Comparison of ENCODE assay signal across 29 cellular contexts in the genomic region with DNA sequence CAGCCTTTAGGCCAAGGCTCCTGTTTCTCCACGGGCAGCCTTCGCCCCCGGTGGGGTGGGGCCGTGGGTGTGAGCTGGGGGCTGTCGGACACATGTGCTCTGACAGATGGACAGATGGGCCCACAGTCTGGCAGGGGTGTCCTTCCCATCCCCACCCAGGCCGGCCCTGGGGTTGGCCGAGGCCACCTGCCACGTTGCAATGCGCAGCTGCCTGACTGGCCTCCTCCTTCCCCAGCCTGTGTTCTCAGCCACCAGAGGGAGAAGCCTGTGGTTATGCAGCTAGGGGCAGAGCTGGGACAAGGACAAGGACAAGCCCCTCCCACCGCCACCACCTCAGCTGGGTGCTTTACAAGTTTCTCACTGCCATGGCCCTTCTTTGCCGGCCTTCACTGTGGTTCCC. TPM values are rescaled to one million over a fixed set of nuclear protein-coding genes. Genes with fewer than 3 reads are reported as not detected.
DNase-seq lines count a peak whose midpoint lies in the region; ATAC-seq, FAIRE-seq and TF ChIP-seq lines count a peak whose summit lies in the region.
"Had no signal": no experiment of that assay in that cellular context is flagged by ENCODE, and none has a peak within 500 bp of the region (broad histone marks: within the 10 kb centered on the region; RNA-seq: fewer than 3 reads in every experiment).

No MANE protein-coding gene starts in this region.

- H3K9me3 ChIP-seq in BLaER1 (no peaks in the 10 kb centered on the region), body of pancreas (no peaks in the 10 kb centered on the region)
- H3K9me3 ChIP-seq: BE2C, SK-N-SH, stomach had no signal

- H4K20me1 ChIP-seq in BLaER1: peaks cover 55% of the 10 kb centered on the region

- WGBS in body of pancreas, 2 donors: 29 to 31% methylated on average over 6 to 11 of the region's 11 CpGs

- H3K4me3 ChIP-seq in BLaER1 (peak overlapping the region; percentile 7; the same call in 1 of the 2 replicates), body of pancreas (no peak overlapping the region)
- H3K4me3 ChIP-seq: K562, smooth muscle cell, stomach had no signal

- peaks cover 54% of the 10 kb centered on the region for H3K4me1 Mint-ChIP-seq in osteocyte (ENCODE audit: unreplicated experiment)
- H3K4me1 Mint-ChIP-seq: activated CD4-positive, alpha-beta memory T cell treated with anti-CD3 and anti-CD28 coated beads, Interleukin-2, amount 10 ng/mL, durations not matched to agents 7 days and 5 days; activated naive CD4-positive, alpha-beta T cell treated with anti-CD3 and anti-CD28 coated beads, Interleukin-2, amount 10 ng/mL, durations not matched to agents 7 days and 5 days had no signal

- H3K4me2 ChIP-seq in BLaER1: peak overlapping the region; percentile 82
- H3K4me2 ChIP-seq: SK-N-SH, smooth muscle cell had no signal

- H3K36me3 ChIP-seq in BLaER1 (peaks cover 48% of the 10 kb centered on the region), body of pancreas (replicated peaks in 1 of 2; ENCODE audit: insufficient read depth in 1 of 2, low read depth in 2 of 2) (no peaks in the 10 kb centered on the region)
- H3K36me3 ChIP-seq: BE2C had no signal

- ATAC-seq in body of pancreas (peak; percentile 64), HG03045 (IDR thresholded peaks at IDR 0.05; ENCODE audit: unreplicated experiment) (no peak), GM21737 (IDR thresholded peaks at IDR 0.05; ENCODE audit: unreplicated experiment) (no peak)
- ATAC-seq: K562 had no signal

- H3K4me1 ChIP-seq in BLaER1: peaks cover 66% of the 10 kb centered on the region
- H3K4me1 ChIP-seq in body of pancreas: peaks cover 64% of the 10 kb centered on the region
- H3K4me1 ChIP-seq: BE2C had no signal

- TF ChIP-seq CTCF in body of pancreas (IDR thresholded peaks at IDR 0.05) (peak; percentile 28 to 86 (median 76)), osteocyte (IDR thresholded peaks at IDR 0.05) (no peak)

- H3K27me3 Mint-ChIP-seq in osteocyte (ENCODE audit: unreplicated experiment): no peaks in the 10 kb centered on the region
- H3K27me3 Mint-ChIP-seq: activated CD4-positive, alpha-beta memory T cell treated with anti-CD3 and anti-CD28 coated beads, Interleukin-2, amount 10 ng/mL, durations not matched to agents 7 days and 5 days; type B pancreatic cell had no signal

- H3K9me3 Mint-ChIP-seq in osteocyte (ENCODE audit: unreplicated experiment): no peaks in the 10 kb centered on the region
- H3K9me3 Mint-ChIP-seq: activated CD4-positive, alpha-beta memory T cell treated with anti-CD3 and anti-CD28 coated beads, Interleukin-2, amount 10 ng/mL, durations not matched to agents 7 days and 5 days; activated naive CD4-positive, alpha-beta T cell treated with anti-CD3 and anti-CD28 coated beads, Interleukin-2, amount 10 ng/mL, durations not matched to agents 7 days and 5 days; memory B cell; natural killer cell treated with Interleukin-12 subunit alpha and Interleukin-12 subunit beta and Interleukin-15 and Interleukin-18, amount 100 ng/mL, for 72 hours; T-helper 2 cell treated with Interferon-gamma antibody and Interleukin-4, amounts not matched to agents 5 μg/mL and 100 μg/mL, for 36 hours; type B pancreatic cell had no signal

- peak overlapping the region; percentile 52; the same call in 1 of the 2 replicates for H3K9ac ChIP-seq in BLaER1
- H3K9ac ChIP-seq: SK-N-SH had no signal

- peak; percentile 76 for FAIRE-seq in HTR-8/SVneo (lab: Jason Lieb, UNC)
- FAIRE-seq: A204.1, GM18507, K562 had no signal

- TF ChIP-seq POLR2A in body of pancreas (IDR thresholded peaks at IDR 0.05): peak in 2 of 3 donors; percentile 45 to 50

- intact Hi-C loops in body of pancreas (cut with DNase I): no loop called here

- DNase-seq in HTR-8/SVneo (ENCODE audit: insufficient read length, low spot score) (no peak), body of pancreas (peak; percentile 87 to 93 (median 92)), osteocyte (ENCODE audit: extremely low spot score, unreplicated experiment) (no peak)
- no peak for DNase-seq in stimulated activated naive CD4-positive, alpha-beta T cell treated with Interleukin-2 at 50 U/mL for 16 hours (lab: John Stamatoyannopoulos, UW)
- no peak for DNase-seq in activated naive CD4-positive, alpha-beta T cell (lab: John Stamatoyannopoulos, UW)
- DNase-seq: activated CD4-positive, alpha-beta memory T cell treated with anti-CD3 and anti-CD28 coated beads, Interleukin-2, amount 10 ng/mL, durations not matched to agents 7 days and 5 days; activated naive CD4-positive, alpha-beta T cell treated with anti-CD3 and anti-CD28 coated beads, Interleukin-2, amount 10 ng/mL, durations not matched to agents 7 days and 5 days; activated T-cell treated with anti-CD3 and anti-CD28 coated beads, Interleukin-2, amount 50 U/mL, for 1 hour; BE2C; Calu3; cerebellar nuclear complex; effector CD4-positive, alpha-beta T cell; kidney glomerular epithelial cell; NCI-H1694; NCI-H446; SK-N-SH; stimulated activated CD4-positive, alpha-beta T cell treated with anti-CD3 and anti-CD28 coated beads, Interleukin-2, amount 100 ng/mL, for 48 hours; stomach had no signal

- H3K27ac Mint-ChIP-seq in osteocyte (ENCODE audit: unreplicated experiment): peak overlapping the region; percentile 59
- H3K27ac Mint-ChIP-seq: activated CD4-positive, alpha-beta memory T cell treated with anti-CD3 and anti-CD28 coated beads, Interleukin-2, amount 10 ng/mL, durations not matched to agents 7 days and 5 days; activated naive CD4-positive, alpha-beta T cell treated with anti-CD3 and anti-CD28 coated beads, Interleukin-2, amount 10 ng/mL, durations not matched to agents 7 days and 5 days; memory B cell; natural killer cell treated with Interleukin-12 subunit alpha and Interleukin-12 subunit beta and Interleukin-15 and Interleukin-18, amount 100 ng/mL, for 72 hours; T-helper 2 cell treated with Interferon-gamma antibody and Interleukin-4, amounts not matched to agents 5 μg/mL and 100 μg/mL, for 36 hours; type B pancreatic cell had no signal

- H3K4me3 Mint-ChIP-seq in osteocyte (ENCODE audit: unreplicated experiment): no peak overlapping the region
- H3K4me3 Mint-ChIP-seq: activated CD4-positive, alpha-beta memory T cell treated with anti-CD3 and anti-CD28 coated beads, Interleukin-2, amount 10 ng/mL, durations not matched to agents 7 days and 5 days; activated naive CD4-positive, alpha-beta T cell treated with anti-CD3 and anti-CD28 coated beads, Interleukin-2, amount 10 ng/mL, durations not matched to agents 7 days and 5 days; memory B cell; natural killer cell treated with Interleukin-12 subunit alpha and Interleukin-12 subunit beta and Interleukin-15 and Interleukin-18, amount 100 ng/mL, for 72 hours; T-helper 2 cell treated with Interferon-gamma antibody and Interleukin-4, amounts not matched to agents 5 μg/mL and 100 μg/mL, for 36 hours; type B pancreatic cell had no signal

- peaks cover 3% of the 10 kb centered on the region for H3K36me3 Mint-ChIP-seq in osteocyte (ENCODE audit: unreplicated experiment)
- H3K36me3 Mint-ChIP-seq: activated naive CD4-positive, alpha-beta T cell treated with anti-CD3 and anti-CD28 coated beads, Interleukin-2, amount 10 ng/mL, durations not matched to agents 7 days and 5 days; memory B cell; natural killer cell treated with Interleukin-12 subunit alpha and Interleukin-12 subunit beta and Interleukin-15 and Interleukin-18, amount 100 ng/mL, for 72 hours had no signal

- H3K27ac ChIP-seq in BLaER1 (peak overlapping the region; percentile 77), body of pancreas (peak overlapping the region; percentile 60 to 96 (median 90))

- H3K27me3 ChIP-seq in BLaER1 (no peaks in the 10 kb centered on the region), body of pancreas (no peaks in the 10 kb centered on the region)
- H3K27me3 ChIP-seq: BE2C, stomach had no signal

RNA-seq across cellular contexts. Expression of a gene that starts 44.4 kb away (rescaled TPM):
- total RNA-seq in body of pancreas: 10 to 100 TPM; 25.1 to 28.5 TPM
- total RNA-seq in osteocyte: 28.9 and 30.0 TPM in 2 replicates

Comparison
In these comparisons a context has a peak if more than half of its experiments do, and no peak if none do; other contexts are left out.
1. DNase-seq: peak in body of pancreas (4 of 4); none in HTR-8/SVneo (single experiment), osteocyte (single experiment), stimulated activated naive CD4-positive, alpha-beta T cell treated with Interleukin-2 at 50 U/mL for 16 hours (single experiment) and activated naive CD4-positive, alpha-beta T cell (0 of 4).